ENCODE assay signal across 14 cellular contexts in the genomic region with DNA sequence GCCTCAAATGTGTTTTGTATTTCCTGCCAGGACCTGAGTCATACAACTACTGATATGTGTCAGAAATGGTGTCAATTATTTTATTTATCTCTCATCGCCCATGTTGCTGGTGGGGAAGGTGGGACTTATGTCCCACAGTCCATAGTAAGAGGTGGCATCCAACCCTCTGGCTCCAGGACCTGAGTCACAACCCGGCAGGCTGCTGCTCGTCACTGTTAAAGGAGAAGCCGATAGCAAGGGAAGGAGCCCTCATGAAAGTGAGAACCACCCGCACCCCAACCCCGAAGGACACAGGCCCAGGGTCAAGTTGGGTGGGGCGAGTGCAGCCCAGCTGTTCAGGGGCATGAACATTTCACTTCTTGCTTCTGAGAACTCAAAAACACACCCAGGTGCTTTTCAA.
"Had no signal": no experiment of that assay in that cellular context is flagged by ENCODE, and none has a peak within 500 bp of the region (broad histone marks: within the 10 kb centered on the region; RNA-seq: fewer than 3 reads in every experiment).

No MANE protein-coding gene starts in this region.

- H3K4me1 ChIP-seq: adrenal gland had no signal

- H3K4me3 ChIP-seq: adrenal gland, cardiac muscle cell, lower lobe of right lung, ovary, right lobe of liver had no signal

- H3K27me3 Mint-ChIP-seq: activated naive CD4-positive, alpha-beta T cell treated with anti-CD3 and anti-CD28 coated beads, Interleukin-2, amount 50 U/mL, for 24 hours had no signal

- H3K36me3 ChIP-seq: adrenal gland, cardiac muscle cell, lower lobe of right lung, ovary, right lobe of liver had no signal

- ATAC-seq: foreskin keratinocyte, lower lobe of right lung, right lobe of liver, WTC11 had no signal

- H3K27ac Mint-ChIP-seq: activated naive CD4-positive, alpha-beta T cell treated with anti-CD3 and anti-CD28 coated beads, Interleukin-2, amount 50 U/mL, for 24 hours; WTC11 had no signal

- DNase-seq: activated T-cell treated with anti-CD3 and anti-CD28 coated beads for 4 hours; adrenal gland; foreskin keratinocyte; glutamatergic neuron; left cardiac atrium; lower lobe of right lung; midbrain; stimulated activated naive CD4-positive, alpha-beta T cell treated with Interleukin-2 at 50 U/mL for 16 hours; trophoblast cell had no signal

- H3K9me3 ChIP-seq: adrenal gland, lower lobe of right lung, ovary, right lobe of liver had no signal

- H3K27me3 ChIP-seq: adrenal gland, cardiac muscle cell, ovary, right lobe of liver had no signal

- H3K4me3 Mint-ChIP-seq: activated naive CD4-positive, alpha-beta T cell treated with anti-CD3 and anti-CD28 coated beads, Interleukin-2, amount 50 U/mL, for 24 hours; WTC11 had no signal

- H3K9me3 Mint-ChIP-seq: activated naive CD4-positive, alpha-beta T cell treated with anti-CD3 and anti-CD28 coated beads, Interleukin-2, amount 50 U/mL, for 24 hours; WTC11 had no signal

- H3K27ac ChIP-seq: adrenal gland, cardiac muscle cell, foreskin keratinocyte, lower lobe of right lung, ovary, right lobe of liver had no signal

- H3K36me3 Mint-ChIP-seq: activated naive CD4-positive, alpha-beta T cell treated with anti-CD3 and anti-CD28 coated beads, Interleukin-2, amount 50 U/mL, for 24 hours; WTC11 had no signal
